In the genomic region with DNA sequence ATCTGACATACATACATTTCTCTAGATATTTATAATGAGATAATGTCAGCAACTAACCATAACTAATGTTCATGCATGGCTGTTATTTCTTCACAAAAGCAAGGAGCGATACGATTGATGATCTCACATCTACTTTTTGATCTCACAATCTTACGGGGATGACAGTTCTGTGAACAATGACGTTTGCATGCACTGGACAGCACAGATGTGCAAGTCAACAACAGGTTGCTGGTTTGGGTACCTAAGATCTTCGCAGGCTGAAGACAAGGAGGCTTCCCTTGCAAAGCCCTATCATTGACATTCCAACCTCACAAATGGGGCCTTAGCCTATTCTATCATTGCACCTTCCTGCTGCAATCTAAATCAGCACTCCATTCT, we compare ENCODE assay signal across 19 cellular contexts. TPM values are rescaled to one million over a fixed set of nuclear protein-coding genes. Genes with fewer than 3 reads are reported as not detected.
DNase-seq lines count a peak whose midpoint lies in the region; ATAC-seq and TF ChIP-seq lines count a peak whose summit lies in the region.
"Had no signal": no experiment of that assay in that cellular context is flagged by ENCODE, and none has a peak within 500 bp of the region (broad histone marks: within the 10 kb centered on the region; RNA-seq: fewer than 3 reads in every experiment).

No MANE protein-coding gene starts in this region.

- no peaks in the 10 kb centered on the region for H3K27me3 Mint-ChIP-seq in stimulated activated naive CD8-positive, alpha-beta T cell treated with anti-CD3 and anti-CD28 coated beads, Interleukin-15, Interleukin-2, amounts not matched to agents 100 ng/mL and 50 ng/mL, for 24 hours
- no peaks in the 10 kb centered on the region for H3K27me3 Mint-ChIP-seq in stimulated activated naive CD8-positive, alpha-beta T cell treated with anti-CD3 and anti-CD28 coated beads, Interleukin-15, amount 100 ng/mL, for 72 hours
- H3K27me3 Mint-ChIP-seq in activated naive CD8-positive, alpha-beta T cell treated with anti-CD3 and anti-CD28 coated beads for 36 hours = no peaks in the 10 kb centered on the region

- H3F3A ChIP-seq in PC-9 (ENCODE audit: insufficient read depth, low read depth) = no peaks in the 10 kb centered on the region

- peak overlapping the region; percentile 96 for H3K27ac Mint-ChIP-seq in stimulated activated naive CD8-positive, alpha-beta T cell treated with anti-CD3 and anti-CD28 coated beads, Interleukin-15, Interleukin-2, amounts not matched to agents 100 ng/mL and 50 ng/mL, for 24 hours
- H3K27ac Mint-ChIP-seq in stimulated activated naive CD8-positive, alpha-beta T cell treated with anti-CD3 and anti-CD28 coated beads, Interleukin-15, amount 100 ng/mL, for 72 hours = no peak overlapping the region
- peak overlapping the region; percentile 92 for H3K27ac Mint-ChIP-seq in activated naive CD8-positive, alpha-beta T cell treated with anti-CD3 and anti-CD28 coated beads for 36 hours

- H3K27me3 ChIP-seq in ascending aorta (no peaks in the 10 kb centered on the region), vagina (no peaks in the 10 kb centered on the region), PC-9 (ENCODE audit: insufficient read depth, low read depth) (0 out of 2 replicates have a peak, but pooled peaks cover 4% of the 10 kb centered on the region)
- H3K27me3 ChIP-seq: ovary, sigmoid colon had no signal

- H3K4me1 ChIP-seq in ascending aorta (no peaks in the 10 kb centered on the region), vagina (no peaks in the 10 kb centered on the region), PC-9 (replicated peaks; ENCODE audit: insufficient read depth) (no peaks in the 10 kb centered on the region)
- H3K4me1 ChIP-seq: sigmoid colon had no signal

- no peak overlapping the region for H3K4me3 ChIP-seq in ascending aorta
- no peak overlapping the region for H3K4me3 ChIP-seq in vagina
- H3K4me3 ChIP-seq in PC-9 = no peak overlapping the region
- H3K4me3 ChIP-seq: ovary, sigmoid colon had no signal

- ATAC-seq in stimulated activated naive CD8-positive, alpha-beta T cell treated with anti-CD3 and anti-CD28 coated beads, Interleukin-15, amount 100 ng/mL, for 72 hours = no peak
- peak; percentile 21 for ATAC-seq in HG03439 (IDR thresholded peaks at IDR 0.05; ENCODE audit: unreplicated experiment)

- CTCF ChIA-PET in PC-9 (lab: Charles Lee) = no interaction called here

- no peaks in the 10 kb centered on the region for H4K20me1 ChIP-seq in PC-9 (ENCODE audit: insufficient read depth)

- peak overlapping the region; percentile 8 for H3K4me3 Mint-ChIP-seq in stimulated activated naive CD8-positive, alpha-beta T cell treated with anti-CD3 and anti-CD28 coated beads, Interleukin-15, Interleukin-2, amounts not matched to agents 100 ng/mL and 50 ng/mL, for 24 hours
- H3K4me3 Mint-ChIP-seq in stimulated activated naive CD8-positive, alpha-beta T cell treated with anti-CD3 and anti-CD28 coated beads, Interleukin-15, amount 100 ng/mL, for 72 hours = peak overlapping the region in 1 of 2 donors; percentile 24
- H3K4me3 Mint-ChIP-seq in activated naive CD8-positive, alpha-beta T cell treated with anti-CD3 and anti-CD28 coated beads for 36 hours = no peak overlapping the region

- H3K4me1 Mint-ChIP-seq in stimulated activated naive CD8-positive, alpha-beta T cell treated with anti-CD3 and anti-CD28 coated beads, Interleukin-15, Interleukin-2, amounts not matched to agents 100 ng/mL and 50 ng/mL, for 24 hours (ENCODE audit: low read depth) = peaks cover 40% of the 10 kb centered on the region
- H3K4me1 Mint-ChIP-seq in stimulated activated naive CD8-positive, alpha-beta T cell treated with anti-CD3 and anti-CD28 coated beads, Interleukin-15, amount 100 ng/mL, for 72 hours = peaks cover 16% of the 10 kb centered on the region
- H3K4me1 Mint-ChIP-seq in activated naive CD8-positive, alpha-beta T cell treated with anti-CD3 and anti-CD28 coated beads for 36 hours = peaks cover 18% of the 10 kb centered on the region

- intact Hi-C loops in ascending aorta (cut with DNase I) = no loop called here
- intact Hi-C loops in vagina (cut with DNase I) = no loop called here
- intact Hi-C loops in PC-9 (cut with micrococcal nuclease; ENCODE audit: unreplicated experiment) = no loop called here

- H3K9me3 Mint-ChIP-seq in stimulated activated naive CD8-positive, alpha-beta T cell treated with anti-CD3 and anti-CD28 coated beads, Interleukin-15, Interleukin-2, amounts not matched to agents 100 ng/mL and 50 ng/mL, for 24 hours = peaks cover 5% of the 10 kb centered on the region
- H3K9me3 Mint-ChIP-seq in stimulated activated naive CD8-positive, alpha-beta T cell treated with anti-CD3 and anti-CD28 coated beads, Interleukin-15, amount 100 ng/mL, for 72 hours = no peaks in the 10 kb centered on the region
- no peaks in the 10 kb centered on the region for H3K9me3 Mint-ChIP-seq in activated naive CD8-positive, alpha-beta T cell treated with anti-CD3 and anti-CD28 coated beads for 36 hours

- H3K9me3 ChIP-seq in ascending aorta (no peaks in the 10 kb centered on the region), vagina (no peaks in the 10 kb centered on the region), PC-9 (ENCODE audit: insufficient read depth, low read depth) (no peaks in the 10 kb centered on the region)
- H3K9me3 ChIP-seq: ovary, sigmoid colon had no signal

- no peak overlapping the region for H2AFZ ChIP-seq in PC-9

- no peaks in the 10 kb centered on the region for H3K36me3 ChIP-seq in ascending aorta
- no peaks in the 10 kb centered on the region for H3K36me3 ChIP-seq in vagina
- no peaks in the 10 kb centered on the region for H3K36me3 ChIP-seq in PC-9 (ENCODE audit: low read depth)
- H3K36me3 ChIP-seq: ovary, sigmoid colon, WERI-Rb-1 had no signal

- no peak overlapping the region for H3K4me2 ChIP-seq in PC-9

- H3K36me3 Mint-ChIP-seq in stimulated activated naive CD8-positive, alpha-beta T cell treated with anti-CD3 and anti-CD28 coated beads, Interleukin-15, Interleukin-2, amounts not matched to agents 100 ng/mL and 50 ng/mL, for 24 hours (ENCODE audit: low read depth) = no peaks in the 10 kb centered on the region
- H3K36me3 Mint-ChIP-seq in activated naive CD8-positive, alpha-beta T cell treated with anti-CD3 and anti-CD28 coated beads for 36 hours = peaks cover 3% of the 10 kb centered on the region

- TF ChIP-seq CTCF in ascending aorta (IDR thresholded peaks at IDR 0.05) (no peak), vagina (IDR thresholded peaks at IDR 0.05) (no peak), PC-9 (conservative IDR thresholded peaks at IDR 0.05) (no peak)

- no peak overlapping the region for H3K27ac ChIP-seq in ascending aorta
- no peak overlapping the region for H3K27ac ChIP-seq in vagina
- H3K27ac ChIP-seq in PC-9 = no peak overlapping the region
- H3K27ac ChIP-seq: ovary, RWPE1, sigmoid colon, WERI-Rb-1 had no signal

- no peak for DNase-seq in stimulated activated naive CD8-positive, alpha-beta T cell treated with anti-CD3 and anti-CD28 coated beads, Interleukin-15, amount 100 ng/mL, for 72 hours
- no peak for DNase-seq in activated naive CD8-positive, alpha-beta T cell treated with anti-CD3 and anti-CD28 coated beads for 36 hours
- DNase-seq in ascending aorta (ENCODE audit: low spot score in 2 of 2) (no peak), vagina (ENCODE audit: extremely low spot score in 2 of 2) (no peak), PC-9 (no peak)
- DNase-seq: amniotic stem cell; effector CD4-positive, alpha-beta T cell; H7; NCI-H1105 treated with DMSO at 0.1 percent for 48 hours; NCI-H2107; NCI-H774; ovary; sigmoid colon; stimulated activated CD4-positive, alpha-beta T cell treated with anti-CD3 and anti-CD28 coated beads, Interleukin-2, amount 100 ng/mL, for 24 hours; WERI-Rb-1 had no signal

- H3K79me2 ChIP-seq in PC-9 (ENCODE audit: low read depth) = no peaks in the 10 kb centered on the region

- POLR2A ChIA-PET in PC-9 (lab: Charles Lee; ENCODE audit: unreplicated experiment) = no interaction called here

- H3K9me2 ChIP-seq in PC-9 (ENCODE audit: insufficient read depth) = no peaks in the 10 kb centered on the region

- TF ChIP-seq POLR2A in vagina (IDR thresholded peaks at IDR 0.05) = no peak

- BruUV-seq in PC-9 (replicated peaks; lab: Mats Ljungman, UMichigan) = no TSS peak

RNA-seq across cellular contexts. Expression of gene C12orf42, which starts 53.6 kb away (rescaled TPM):
- under 1 TPM; 0.19 to 0.24 TPM for total RNA-seq in activated naive CD8-positive, alpha-beta T cell treated with anti-CD3 and anti-CD28 coated beads for 36 hours
- total RNA-seq in ascending aorta (not detected), vagina (not detected), PC-9 (2021) (not detected in 2 replicates)
- total RNA-seq: H7, lower leg skin, ovary, sigmoid colon had no signal

Comparison
In these comparisons a context has a peak if more than half of its experiments do, and no peak if none do; other contexts are left out.
1. H3K27ac Mint-ChIP-seq: peak in stimulated activated naive CD8-positive, alpha-beta T cell treated with anti-CD3 and anti-CD28 coated beads, Interleukin-15, Interleukin-2, amounts not matched to agents 100 ng/mL and 50 ng/mL, for 24 hours (single experiment) and activated naive CD8-positive, alpha-beta T cell treated with anti-CD3 and anti-CD28 coated beads for 36 hours (single experiment); none in stimulated activated naive CD8-positive, alpha-beta T cell treated with anti-CD3 and anti-CD28 coated beads, Interleukin-15, amount 100 ng/mL, for 72 hours (0 of 2).